In the genomic region with DNA sequence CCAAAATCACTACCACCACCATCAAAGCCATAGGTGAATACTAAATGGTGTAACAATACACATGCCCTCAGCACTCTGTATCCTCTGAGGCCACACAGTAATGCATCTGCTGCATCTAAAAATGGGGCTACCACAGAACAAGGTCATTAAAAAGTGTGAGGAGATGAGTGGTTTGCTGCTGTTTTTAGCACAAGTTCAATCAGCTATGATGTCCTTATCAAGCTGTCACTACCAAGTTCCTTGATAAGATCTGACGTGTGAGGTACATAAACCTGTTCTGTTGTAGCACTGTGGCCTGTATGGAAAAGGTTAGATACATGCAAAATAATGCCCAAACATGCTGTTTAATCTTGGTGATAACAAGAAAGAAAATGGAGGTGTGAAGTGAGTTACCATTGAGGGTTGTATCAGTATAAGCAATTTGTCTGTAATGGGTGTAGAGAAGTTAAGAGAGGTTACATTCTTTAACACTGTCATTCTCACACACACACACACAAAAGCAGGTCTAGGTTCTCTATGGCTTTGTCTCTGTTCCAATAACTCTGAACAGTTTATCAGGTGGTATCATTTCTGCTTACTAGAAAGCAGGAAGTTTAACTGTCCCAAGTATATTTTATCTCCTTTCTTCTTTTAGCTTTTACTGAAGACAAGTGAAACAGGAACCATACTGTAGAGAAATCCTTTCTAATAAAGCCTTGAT, we compare ENCODE assay signal across 13 cellular contexts.
DNase-seq lines count a peak whose midpoint lies in the region; ATAC-seq, FAIRE-seq and TF ChIP-seq lines count a peak whose summit lies in the region.
"Had no signal": no experiment of that assay in that cellular context is flagged by ENCODE, and none has a peak within 500 bp of the region (broad histone marks: within the 10 kb centered on the region; RNA-seq: fewer than 3 reads in every experiment).

No MANE protein-coding gene starts in this region.

- no peaks in the 10 kb centered on the region for H3K27me3 Mint-ChIP-seq in astrocyte (ENCODE audit: low read depth, unreplicated experiment)
- H3K27me3 Mint-ChIP-seq: CD4-positive, alpha-beta T cell had no signal

- peak overlapping the region; percentile 1 for H3K27ac Mint-ChIP-seq in astrocyte (ENCODE audit: unreplicated experiment)
- H3K27ac Mint-ChIP-seq: CD4-positive, alpha-beta T cell had no signal

- H3K4me1 ChIP-seq in astrocyte (ENCODE audit: insufficient read depth, low read length) (peaks cover 6% of the 10 kb centered on the region), mucosa of descending colon (ENCODE audit: low read depth) (no peaks in the 10 kb centered on the region)
- H3K4me1 ChIP-seq: prostate gland had no signal

- peaks cover 32% of the 10 kb centered on the region for H3K4me1 Mint-ChIP-seq in astrocyte (ENCODE audit: low read depth, unreplicated experiment)

- H3K36me3 ChIP-seq in astrocyte (ENCODE audit: insufficient read depth, low read length) = no peaks in the 10 kb centered on the region
- no peaks in the 10 kb centered on the region for H3K36me3 ChIP-seq in mucosa of descending colon (ENCODE audit: low read depth)
- H3K36me3 ChIP-seq: prostate gland had no signal

- no peak overlapping the region for H3K4me2 ChIP-seq in astrocyte (ENCODE audit: low read length)

- peak; percentile 70 for FAIRE-seq in astrocyte (lab: Jason Lieb, UNC)

- DNase-seq in CD1c-positive myeloid dendritic cell (ENCODE audit: extremely low spot score) (peak; percentile 24), astrocyte (ENCODE audit: low read depth) (no peak), NCI-H524 treated with DMSO at 0.1 percent for 48 hours (lab: John Stamatoyannopoulos, UW) (no peak), mucosa of descending colon (no peak), SW 1271 (lab: John Stamatoyannopoulos, UW) (no peak), middle frontal gyrus (ENCODE audit: extremely low spot score, low spot score) (no peak)
- DNase-seq: anterior cingulate cortex; CD4-positive, alpha-beta T cell; erythroblast; PC-3 had no signal

- no peak overlapping the region for H3K9ac ChIP-seq in astrocyte (ENCODE audit: low read length)

- H4K20me1 ChIP-seq in astrocyte (ENCODE audit: insufficient read depth, low read length) = no peaks in the 10 kb centered on the region

- no peaks in the 10 kb centered on the region for H3K9me3 Mint-ChIP-seq in astrocyte (ENCODE audit: unreplicated experiment)
- H3K9me3 Mint-ChIP-seq: CD4-positive, alpha-beta T cell had no signal

- ATAC-seq in GM19328 (IDR thresholded peaks at IDR 0.05; ENCODE audit: unreplicated experiment) = peak; percentile 64
- ATAC-seq in HG03342 (IDR thresholded peaks at IDR 0.05; ENCODE audit: unreplicated experiment) = peak; percentile 52
- ATAC-seq in mucosa of descending colon = no peak
- ATAC-seq: PC-3 had no signal

- intact Hi-C loops in mucosa of descending colon (cut with DNase I, micrococcal nuclease) = no loop called here

- no peaks in the 10 kb centered on the region for H3K36me3 Mint-ChIP-seq in astrocyte (ENCODE audit: low read depth, unreplicated experiment)

- H3K27ac ChIP-seq in astrocyte (ENCODE audit: low read depth, low read length) = no peak overlapping the region
- H3K27ac ChIP-seq: prostate gland had no signal

- H3K4me3 Mint-ChIP-seq in astrocyte (ENCODE audit: unreplicated experiment) = no peak overlapping the region
- H3K4me3 Mint-ChIP-seq: CD4-positive, alpha-beta T cell had no signal

- no peaks in the 10 kb centered on the region for H3K79me2 ChIP-seq in astrocyte (ENCODE audit: insufficient read depth, low read length)

- H3K4me3 ChIP-seq in astrocyte (ENCODE audit: insufficient read depth, low read depth, low read length) (no peak overlapping the region), mucosa of descending colon (no peak overlapping the region)
- H3K4me3 ChIP-seq: prostate gland had no signal

- no peaks in the 10 kb centered on the region for H3K27me3 ChIP-seq in astrocyte (ENCODE audit: insufficient read depth, low read length)

- TF ChIP-seq CTCF in astrocyte (IDR thresholded peaks at IDR 0.05; ENCODE audit: insufficient read depth, low read depth, low read length) = no peak
- no peak for TF ChIP-seq CTCF in mucosa of descending colon (IDR thresholded peaks at IDR 0.05)

- H3K9me3 ChIP-seq in astrocyte (ENCODE audit: insufficient read depth, low read depth, low read length) (no peaks in the 10 kb centered on the region), mucosa of descending colon (no peaks in the 10 kb centered on the region)
- H3K9me3 ChIP-seq: prostate gland had no signal

- H2AFZ ChIP-seq in astrocyte (ENCODE audit: low read depth, low read length) = no peak overlapping the region
